8 cellular contexts compared by ENCODE assay signal in the genomic region with DNA sequence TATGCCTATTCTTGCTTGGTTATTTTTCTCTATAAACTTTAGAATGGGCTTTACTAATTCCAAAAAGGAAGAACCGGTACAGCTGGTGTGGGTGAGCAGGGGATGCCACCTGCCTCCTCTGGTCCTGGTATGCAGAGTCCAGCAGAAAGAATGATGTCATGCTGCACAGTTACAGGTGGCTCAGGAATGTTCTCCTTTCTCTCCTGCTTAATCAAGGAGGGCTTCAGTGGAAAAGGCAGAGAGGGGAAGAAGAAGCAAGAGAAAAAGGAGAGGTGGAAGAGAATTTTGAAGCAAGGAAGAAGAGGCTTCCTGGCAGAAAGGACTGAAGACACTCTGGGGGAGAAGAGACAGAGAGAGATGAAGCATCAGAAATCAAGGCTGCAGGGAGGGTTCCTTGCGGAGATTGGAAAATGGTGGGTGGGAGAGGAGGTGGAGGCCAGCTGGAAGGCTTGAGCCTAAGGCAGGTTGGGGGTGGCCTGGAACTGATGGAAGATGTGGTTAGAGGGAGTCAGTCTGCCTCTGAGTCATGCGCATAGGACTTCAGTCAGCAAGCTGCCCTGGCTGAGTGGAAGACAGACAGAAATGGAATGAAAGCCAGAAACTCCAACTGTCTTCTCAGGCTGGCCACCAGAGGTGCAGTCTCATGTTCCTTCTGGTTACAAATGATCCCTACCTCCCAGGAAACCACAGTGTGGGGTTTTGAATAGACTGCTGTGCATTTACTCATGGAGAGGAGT.
DNase-seq lines count a peak whose midpoint lies in the region; ATAC-seq and TF ChIP-seq lines count a peak whose summit lies in the region.

No MANE protein-coding gene starts in this region.

- peaks cover 2% of the 10 kb centered on the region for H3K36me3 Mint-ChIP-seq in activated naive CD8-positive, alpha-beta T cell treated with anti-CD3 and anti-CD28 coated beads for 36 hours
- H3K36me3 Mint-ChIP-seq in activated naive CD8-positive, alpha-beta T cell treated with anti-CD3 and anti-CD28 coated beads, Interleukin-2, amount 50 U/mL, for 24 hours (ENCODE audit: low read depth) = no peaks in the 10 kb centered on the region
- H3K36me3 Mint-ChIP-seq in stimulated activated memory B cell treated with anti-CD40 and anti-IgM and Interleukin-4, amounts not matched to agents 10 μg/mL and 1 μg/mL and 100 μg/mL, for 72 hours = peaks cover 5% of the 10 kb centered on the region

- H3K4me3 ChIP-seq in fibroblast of pulmonary artery (replicated peaks; ENCODE audit: low read depth, low read length) = no peak overlapping the region

- H3K4me1 Mint-ChIP-seq in activated naive CD8-positive, alpha-beta T cell treated with anti-CD3 and anti-CD28 coated beads for 36 hours = no peaks in the 10 kb centered on the region
- H3K4me1 Mint-ChIP-seq in activated naive CD8-positive, alpha-beta T cell treated with anti-CD3 and anti-CD28 coated beads, Interleukin-2, amount 50 U/mL, for 24 hours = no peaks in the 10 kb centered on the region
- peaks cover 6% of the 10 kb centered on the region for H3K4me1 Mint-ChIP-seq in stimulated activated memory B cell treated with anti-CD40 and anti-IgM and Interleukin-4, amounts not matched to agents 10 μg/mL and 1 μg/mL and 100 μg/mL, for 72 hours

- peaks cover 3% of the 10 kb centered on the region for H3K9me3 Mint-ChIP-seq in activated naive CD8-positive, alpha-beta T cell treated with anti-CD3 and anti-CD28 coated beads for 36 hours
- peaks cover 4% of the 10 kb centered on the region for H3K9me3 Mint-ChIP-seq in activated naive CD8-positive, alpha-beta T cell treated with anti-CD3 and anti-CD28 coated beads, Interleukin-2, amount 50 U/mL, for 24 hours
- H3K9me3 Mint-ChIP-seq in stimulated activated memory B cell treated with anti-CD40 and anti-IgM and Interleukin-4, amounts not matched to agents 10 μg/mL and 1 μg/mL and 100 μg/mL, for 72 hours = peaks cover 4% of the 10 kb centered on the region

- H3K27ac Mint-ChIP-seq in activated naive CD8-positive, alpha-beta T cell treated with anti-CD3 and anti-CD28 coated beads for 36 hours = no peak overlapping the region
- H3K27ac Mint-ChIP-seq in activated naive CD8-positive, alpha-beta T cell treated with anti-CD3 and anti-CD28 coated beads, Interleukin-2, amount 50 U/mL, for 24 hours = no peak overlapping the region
- H3K27ac Mint-ChIP-seq in stimulated activated memory B cell treated with anti-CD40 and anti-IgM and Interleukin-4, amounts not matched to agents 10 μg/mL and 1 μg/mL and 100 μg/mL, for 72 hours = no peak overlapping the region

- H3K27me3 Mint-ChIP-seq in activated naive CD8-positive, alpha-beta T cell treated with anti-CD3 and anti-CD28 coated beads for 36 hours = peaks cover 36% of the 10 kb centered on the region
- peaks cover 39% of the 10 kb centered on the region for H3K27me3 Mint-ChIP-seq in activated naive CD8-positive, alpha-beta T cell treated with anti-CD3 and anti-CD28 coated beads, Interleukin-2, amount 50 U/mL, for 24 hours
- H3K27me3 Mint-ChIP-seq in stimulated activated memory B cell treated with anti-CD40 and anti-IgM and Interleukin-4, amounts not matched to agents 10 μg/mL and 1 μg/mL and 100 μg/mL, for 72 hours = peaks cover 74% of the 10 kb centered on the region

- DNase-seq in activated naive CD8-positive, alpha-beta T cell treated with anti-CD3 and anti-CD28 coated beads for 36 hours = peak; percentile 4
- no peak for DNase-seq in activated naive CD8-positive, alpha-beta T cell treated with anti-CD3 and anti-CD28 coated beads, Interleukin-2, amount 50 U/mL, for 24 hours
- DNase-seq in OCI-M1 (lab: John Stamatoyannopoulos, UW) (peak; percentile 21), fibroblast of pulmonary artery (ENCODE audit: low read depth) (peak; percentile 54), stromal cell of bone marrow (ENCODE audit: low read depth) (peak; percentile 86), hippocampal formation (lab: John Stamatoyannopoulos, UW) (no peak)
- DNase-seq in activated CD4-positive, CD25-positive, alpha-beta regulatory T cell (lab: John Stamatoyannopoulos, UW) = no peak

- no peak overlapping the region for H3K4me3 Mint-ChIP-seq in activated naive CD8-positive, alpha-beta T cell treated with anti-CD3 and anti-CD28 coated beads for 36 hours
- H3K4me3 Mint-ChIP-seq in activated naive CD8-positive, alpha-beta T cell treated with anti-CD3 and anti-CD28 coated beads, Interleukin-2, amount 50 U/mL, for 24 hours = no peak overlapping the region
- no peak overlapping the region for H3K4me3 Mint-ChIP-seq in stimulated activated memory B cell treated with anti-CD40 and anti-IgM and Interleukin-4, amounts not matched to agents 10 μg/mL and 1 μg/mL and 100 μg/mL, for 72 hours

- peak; percentile 48 for TF ChIP-seq CTCF in fibroblast of pulmonary artery (IDR thresholded peaks at IDR 0.05; ENCODE audit: low read length, missing control alignments)

- no peak for ATAC-seq in activated naive CD8-positive, alpha-beta T cell treated with anti-CD3 and anti-CD28 coated beads, Interleukin-2, amount 50 U/mL, for 24 hours
- no peak for ATAC-seq in stimulated activated memory B cell treated with anti-CD40 and anti-IgM and Interleukin-4, amounts not matched to agents 10 μg/mL and 1 μg/mL and 100 μg/mL, for 72 hours

Comparison
In these comparisons a context has a peak if more than half of its experiments do, and no peak if none do; other contexts are left out.
1. DNase-seq: peak in activated naive CD8-positive, alpha-beta T cell treated with anti-CD3 and anti-CD28 coated beads for 36 hours (single experiment), OCI-M1 (single experiment), fibroblast of pulmonary artery (single experiment) and stromal cell of bone marrow (single experiment); none in activated naive CD8-positive, alpha-beta T cell treated with anti-CD3 and anti-CD28 coated beads, Interleukin-2, amount 50 U/mL, for 24 hours (single experiment), hippocampal formation (0 of 2) and activated CD4-positive, CD25-positive, alpha-beta regulatory T cell (0 of 4).